ENCODE assay signal across 8 cellular contexts in the genomic region with DNA sequence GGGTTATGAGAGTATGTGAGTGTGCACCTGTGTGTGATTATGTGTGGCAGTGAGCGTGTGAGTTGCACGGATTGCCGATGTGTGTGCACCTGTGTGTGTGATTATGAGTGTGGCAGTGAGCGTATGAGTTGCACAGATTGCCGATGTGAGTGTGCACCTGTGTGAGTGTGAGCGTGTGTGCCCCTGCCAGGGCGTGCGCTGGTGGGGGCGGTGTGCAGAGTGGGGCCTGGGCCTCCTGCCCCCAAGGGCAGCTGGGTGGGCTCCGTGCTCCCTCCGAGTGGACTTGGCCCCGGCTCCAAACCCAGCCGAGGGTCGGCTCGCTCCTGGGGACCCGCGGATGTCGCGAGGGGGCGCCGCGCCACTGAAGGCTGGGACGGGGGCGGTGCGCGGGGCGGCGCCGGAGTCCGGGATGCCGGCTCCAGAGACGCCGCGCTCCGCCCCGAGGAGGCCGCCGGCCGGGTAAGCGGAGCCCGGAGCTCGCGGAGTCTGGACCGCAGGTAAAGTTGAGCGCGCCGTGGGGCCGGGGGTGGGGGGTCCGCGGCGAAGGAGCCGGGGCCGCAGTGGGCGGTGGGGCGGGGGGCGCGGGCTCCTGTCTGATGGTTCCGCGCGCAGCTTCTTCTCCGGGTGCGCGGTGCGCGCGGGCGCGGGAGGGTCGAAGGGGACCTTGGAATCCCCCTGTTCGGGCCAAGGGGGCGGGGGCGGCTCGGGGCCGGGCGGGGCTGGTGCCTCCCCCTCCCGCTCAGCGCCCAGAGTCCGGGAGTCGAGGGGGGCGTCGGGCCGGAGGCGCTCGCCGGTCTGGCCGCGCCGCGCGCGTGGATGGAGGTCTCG. TPM values are rescaled to one million over a fixed set of nuclear protein-coding genes. Genes with fewer than 3 reads are reported as not detected.
A peak's percentile ranks its signal among the peaks of the same experiment; 100 is the strongest.
DNase-seq lines count a peak whose midpoint lies in the region; ATAC-seq, FAIRE-seq and TF ChIP-seq lines count a peak whose summit lies in the region.

A gene with protein sequence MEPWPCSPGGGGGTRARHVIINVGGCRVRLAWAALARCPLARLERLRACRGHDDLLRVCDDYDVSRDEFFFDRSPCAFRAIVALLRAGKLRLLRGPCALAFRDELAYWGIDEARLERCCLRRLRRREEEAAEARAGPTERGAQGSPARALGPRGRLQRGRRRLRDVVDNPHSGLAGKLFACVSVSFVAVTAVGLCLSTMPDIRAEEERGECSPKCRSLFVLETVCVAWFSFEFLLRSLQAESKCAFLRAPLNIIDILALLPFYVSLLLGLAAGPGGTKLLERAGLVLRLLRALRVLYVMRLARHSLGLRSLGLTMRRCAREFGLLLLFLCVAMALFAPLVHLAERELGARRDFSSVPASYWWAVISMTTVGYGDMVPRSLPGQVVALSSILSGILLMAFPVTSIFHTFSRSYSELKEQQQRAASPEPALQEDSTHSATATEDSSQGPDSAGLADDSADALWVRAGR (plus strand): TSS at position 421 of the 828 bp plus-strand sequence. CDS start 65,730 bp downstream, outside the sequence.

- TF ChIP-seq CTCF in natural killer cell (IDR thresholded peaks at IDR 0.05), result no peak
- peak in 6 of 9 donors; percentile 9 to 43 (median 28) for TF ChIP-seq CTCF in heart right ventricle (IDR thresholded peaks at IDR 0.05)

- H3K27me3 Mint-ChIP-seq in natural killer cell treated with Interleukin-12 subunit alpha and Interleukin-12 subunit beta and Interleukin-15 and Interleukin-18, amount 100 ng/mL, for 72 hours, result peaks cover 33 to 45% of the 10 kb centered on the region in 2 donors
- H3K27me3 Mint-ChIP-seq in natural killer cell (ENCODE audit: low read depth in 2 of 2), result peaks cover 33 to 41% of the 10 kb centered on the region in 2 donors
- peaks cover 43% of the 10 kb centered on the region for H3K27me3 Mint-ChIP-seq in activated CD4-positive, alpha-beta memory T cell treated with anti-CD3 and anti-CD28 coated beads, Interleukin-2, amount 10 ng/mL, durations not matched to agents 7 days and 5 days

- H3K27ac Mint-ChIP-seq in natural killer cell treated with Interleukin-12 subunit alpha and Interleukin-12 subunit beta and Interleukin-15 and Interleukin-18, amount 100 ng/mL, for 72 hours, result no peak within 1 kb of the TSS
- H3K27ac Mint-ChIP-seq in natural killer cell, result no peak within 1 kb of the TSS
- no peak within 1 kb of the TSS for H3K27ac Mint-ChIP-seq in activated CD4-positive, alpha-beta memory T cell treated with anti-CD3 and anti-CD28 coated beads, Interleukin-2, amount 10 ng/mL, durations not matched to agents 7 days and 5 days

- peaks cover 12 to 82% (median 60%) of the 10 kb centered on the region in 7 donors for H3K27me3 ChIP-seq in heart right ventricle
- peaks cover 0 to 21% of the 10 kb centered on the region in 2 donors for H3K27me3 ChIP-seq in small intestine (ENCODE audit: control insufficient read depth in 2 of 2, insufficient read depth in 2 of 2, low read length in 2 of 2)

- no peak for FAIRE-seq in small intestine (lab: Jason Lieb, UNC)

- H3K4me1 ChIP-seq in heart right ventricle, result peaks cover 0 to 55% (median 15%) of the 10 kb centered on the region in 9 donors
- H3K4me1 ChIP-seq in small intestine (ENCODE audit: control insufficient read depth in 2 of 2, insufficient read depth in 1 of 2, low read depth in 1 of 2, low read length in 1 of 2), result peaks cover 0 to 3% of the 10 kb centered on the region in 2 donors

- peak within 1 kb of the TSS; percentile 4 to 58 (median 33) for H3K4me3 ChIP-seq in heart right ventricle
- H3K4me3 ChIP-seq in small intestine (ENCODE audit: low read depth in 1 of 2, low read length in 2 of 2), result peak within 1 kb of the TSS in 1 of 2 donors; percentile 61

- H3K36me3 Mint-ChIP-seq in natural killer cell treated with Interleukin-12 subunit alpha and Interleukin-12 subunit beta and Interleukin-15 and Interleukin-18, amount 100 ng/mL, for 72 hours, result peaks cover 7% of the 10 kb centered on the region
- no peaks in the 10 kb centered on the region for H3K36me3 Mint-ChIP-seq in natural killer cell
- H3K36me3 Mint-ChIP-seq in activated CD4-positive, alpha-beta memory T cell treated with anti-CD3 and anti-CD28 coated beads, Interleukin-2, amount 10 ng/mL, durations not matched to agents 7 days and 5 days (ENCODE audit: low read depth), result no peaks in the 10 kb centered on the region

- CTCF ChIA-PET in activated CD4-positive, alpha-beta memory T cell treated with anti-CD3 and anti-CD28 coated beads, Interleukin-2, amount 10 ng/mL, durations not matched to agents 7 days and 5 days (lab: Charles Lee), result no interaction called here

- 6 to 9% methylated on average over 52 to 92 of the region's 92 CpGs for WGBS in heart right ventricle, 2 donors
- WGBS in small intestine, 3 donors, result 2 to 7% (median 3%) methylated on average over 22 to 92 of the region's 92 CpGs

- peak within 1 kb of the TSS; percentile 66 for H3K4me3 Mint-ChIP-seq in natural killer cell treated with Interleukin-12 subunit alpha and Interleukin-12 subunit beta and Interleukin-15 and Interleukin-18, amount 100 ng/mL, for 72 hours
- H3K4me3 Mint-ChIP-seq in natural killer cell, result no peak within 1 kb of the TSS
- peak within 1 kb of the TSS; percentile 7 for H3K4me3 Mint-ChIP-seq in activated CD4-positive, alpha-beta memory T cell treated with anti-CD3 and anti-CD28 coated beads, Interleukin-2, amount 10 ng/mL, durations not matched to agents 7 days and 5 days

- intact Hi-C loops in natural killer cell (cut with micrococcal nuclease), result no loop called here
- intact Hi-C loops in heart right ventricle (cut with DNase I), result no loop called here

- POLR2A ChIA-PET in activated CD4-positive, alpha-beta memory T cell treated with anti-CD3 and anti-CD28 coated beads, Interleukin-2, amount 10 ng/mL, durations not matched to agents 7 days and 5 days (lab: Charles Lee), result no interaction called here

- peak in 1 of 2 donors; percentile 4 for ATAC-seq in natural killer cell treated with Interleukin-12 subunit alpha and Interleukin-12 subunit beta and Interleukin-15 and Interleukin-18, amount 100 ng/mL, for 72 hours
- ATAC-seq in natural killer cell (no peak), heart right ventricle (peak; percentile 31 to 67 (median 55)), HG02938 (IDR thresholded peaks at IDR 0.05; ENCODE audit: unreplicated experiment) (no peak), HG03025 (IDR thresholded peaks at IDR 0.05; ENCODE audit: low FRiP score, unreplicated experiment) (no peak), GM19452 (IDR thresholded peaks at IDR 0.05; ENCODE audit: unreplicated experiment) (no peak)

- H3K4me1 Mint-ChIP-seq in natural killer cell treated with Interleukin-12 subunit alpha and Interleukin-12 subunit beta and Interleukin-15 and Interleukin-18, amount 100 ng/mL, for 72 hours (ENCODE audit: low read depth in 2 of 2), result peaks cover 7 to 10% of the 10 kb centered on the region in 2 donors
- H3K4me1 Mint-ChIP-seq in natural killer cell, result peaks cover 0 to 14% of the 10 kb centered on the region in 2 donors
- H3K4me1 Mint-ChIP-seq in activated CD4-positive, alpha-beta memory T cell treated with anti-CD3 and anti-CD28 coated beads, Interleukin-2, amount 10 ng/mL, durations not matched to agents 7 days and 5 days, result peaks cover 3% of the 10 kb centered on the region

- H3K27ac ChIP-seq in heart right ventricle (peak within 1 kb of the TSS in 2 of 10 donors; percentile 22 to 42), small intestine (ENCODE audit: low read depth in 1 of 2, low read length in 1 of 2) (no peak within 1 kb of the TSS)

- no peaks in the 10 kb centered on the region for H3K9me3 Mint-ChIP-seq in natural killer cell treated with Interleukin-12 subunit alpha and Interleukin-12 subunit beta and Interleukin-15 and Interleukin-18, amount 100 ng/mL, for 72 hours
- H3K9me3 Mint-ChIP-seq in natural killer cell, result no peaks in the 10 kb centered on the region
- H3K9me3 Mint-ChIP-seq in activated CD4-positive, alpha-beta memory T cell treated with anti-CD3 and anti-CD28 coated beads, Interleukin-2, amount 10 ng/mL, durations not matched to agents 7 days and 5 days, result no peaks in the 10 kb centered on the region

- no peak for DNase-seq in natural killer cell treated with Interleukin-12 subunit alpha and Interleukin-12 subunit beta and Interleukin-15 and Interleukin-18, amount 100 ng/mL, for 72 hours (ENCODE audit: low spot score)
- DNase-seq in natural killer cell, result no peak
- DNase-seq in activated CD4-positive, alpha-beta memory T cell treated with anti-CD3 and anti-CD28 coated beads, Interleukin-2, amount 10 ng/mL, durations not matched to agents 7 days and 5 days, result no peak
- DNase-seq in heart right ventricle, result no peak
- peak; percentile 34 for DNase-seq in small intestine

- H3K9me3 ChIP-seq in heart right ventricle (no peaks in the 10 kb centered on the region), small intestine (ENCODE audit: control insufficient read depth, low read depth) (no peaks in the 10 kb centered on the region)

- H3K36me3 ChIP-seq in heart right ventricle (no peaks in the 10 kb centered on the region), small intestine (ENCODE audit: control insufficient read depth in 2 of 2, insufficient read depth in 2 of 2, low read length in 2 of 2) (no peaks in the 10 kb centered on the region)

RNA-seq across cellular contexts. Expression of the gene that starts here (rescaled TPM):
- total RNA-seq in natural killer cell treated with Interleukin-12 subunit alpha and Interleukin-12 subunit beta and Interleukin-15 and Interleukin-18, amount 100 ng/mL, for 72 hours, result not detected
- total RNA-seq in natural killer cell (not detected), heart right ventricle (under 1 TPM in 4 of 10 donors, not detected in 6; 0.16 to 0.79 (median 0.20) TPM)
- not detected for total RNA-seq in activated CD4-positive, alpha-beta memory T cell treated with anti-CD3 and anti-CD28 coated beads, Interleukin-2, amount 10 ng/mL, durations not matched to agents 7 days and 5 days
- polyA plus RNA-seq in heart right ventricle (under 1 TPM in 1 of 2 donors, not detected in 1; 0.25 TPM), small intestine (under 1 TPM in 1 of 3 donors, not detected in 2; 0.10 TPM)

Comparison
In these comparisons a context has a peak if more than half of its experiments do, and no peak if none do; other contexts are left out.
1. Peak in ATAC-seq and H3K4me3 ChIP-seq in heart right ventricle; RNA of the gene not detected or under 1 TPM.
2. Peak in DNase-seq in small intestine; RNA of the gene not detected or under 1 TPM.